ENCODE assay signal across 2 cellular contexts in genomic region chr4:53582194-53582593, GRCh38.
TF ChIP-seq lines count a peak whose summit lies in the region.

No MANE protein-coding gene starts in this region.

TF ChIP-seq in IMR-90, 13 proteins besides CTCF, POLR2A, EP300 and RAD21:
- no peak for TF ChIP-seq FOS (IDR thresholded peaks at IDR 0.05; ENCODE audit: low read depth, low read length)
- TF ChIP-seq SMC3 (IDR thresholded peaks at IDR 0.05; ENCODE audit: low read depth, low read length) = no peak
- no peak for TF ChIP-seq RCOR1 (IDR thresholded peaks at IDR 0.05; ENCODE audit: insufficient replicate concordance, low read length)
- TF ChIP-seq RFX5 (IDR thresholded peaks at IDR 0.05; ENCODE audit: low read depth, low read length) = no peak
- no peak for TF ChIP-seq NFE2L2 (IDR thresholded peaks at IDR 0.05; ENCODE audit: low read depth, low read length)
- TF ChIP-seq, protein P1, sequence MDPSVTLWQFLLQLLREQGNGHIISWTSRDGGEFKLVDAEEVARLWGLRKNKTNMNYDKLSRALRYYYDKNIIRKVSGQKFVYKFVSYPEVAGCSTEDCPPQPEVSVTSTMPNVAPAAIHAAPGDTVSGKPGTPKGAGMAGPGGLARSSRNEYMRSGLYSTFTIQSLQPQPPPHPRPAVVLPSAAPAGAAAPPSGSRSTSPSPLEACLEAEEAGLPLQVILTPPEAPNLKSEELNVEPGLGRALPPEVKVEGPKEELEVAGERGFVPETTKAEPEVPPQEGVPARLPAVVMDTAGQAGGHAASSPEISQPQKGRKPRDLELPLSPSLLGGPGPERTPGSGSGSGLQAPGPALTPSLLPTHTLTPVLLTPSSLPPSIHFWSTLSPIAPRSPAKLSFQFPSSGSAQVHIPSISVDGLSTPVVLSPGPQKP (IDR thresholded peaks at IDR 0.05; ENCODE audit: borderline replicate concordance, low read depth, low read length) = no peak
- no peak for TF ChIP-seq CHD1 (IDR thresholded peaks at IDR 0.05; ENCODE audit: low read depth, low read length)
- no peak for TF ChIP-seq MXI1 (IDR thresholded peaks at IDR 0.05; ENCODE audit: borderline replicate concordance, low read depth, low read length)
- TF ChIP-seq CEBPB (IDR thresholded peaks at IDR 0.05; ENCODE audit: low read depth, low read length) = no peak
- TF ChIP-seq MAZ (IDR thresholded peaks at IDR 0.05; ENCODE audit: borderline replicate concordance, low read depth, low read length) = no peak
- TF ChIP-seq USF2 (IDR thresholded peaks at IDR 0.05; ENCODE audit: low read depth, low read length) = no peak
- no peak for TF ChIP-seq MAFK (IDR thresholded peaks at IDR 0.05; ENCODE audit: low read depth, low read length)
- TF ChIP-seq BHLHE40 (IDR thresholded peaks at IDR 0.05; ENCODE audit: low read depth, low read length) = no peak

TF ChIP-seq in HepG2, 621 proteins besides CTCF, POLR2A, EP300 and RAD21 (continues in another document):
- no peak for TF ChIP-seq MED13 (CRISPR knock-in tag; IDR thresholded peaks at IDR 0.05)
- no peak for TF ChIP-seq KLF12 (CRISPR knock-in tag; IDR thresholded peaks at IDR 0.05; ENCODE audit: borderline replicate concordance)
- no peak for TF ChIP-seq ZNF7 (CRISPR knock-in tag; IDR thresholded peaks at IDR 0.05)
- TF ChIP-seq ZBTB7B (CRISPR knock-in tag; IDR thresholded peaks at IDR 0.05) = no peak
- no peak for TF ChIP-seq MXD4 (CRISPR knock-in tag; IDR thresholded peaks at IDR 0.05)
- no peak for TF ChIP-seq ZC3H4 (CRISPR knock-in tag; IDR thresholded peaks at IDR 0.05; ENCODE audit: borderline replicate concordance)
- no peak for TF ChIP-seq JUN (CRISPR knock-in tag; IDR thresholded peaks at IDR 0.05)
- no peak for TF ChIP-seq CBX5 (CRISPR knock-in tag; IDR thresholded peaks at IDR 0.05; ENCODE audit: borderline replicate concordance)
- no peak for TF ChIP-seq MYNN (CRISPR knock-in tag; IDR thresholded peaks at IDR 0.05; ENCODE audit: low read depth)
- TF ChIP-seq ZBTB37 (CRISPR knock-in tag; IDR thresholded peaks at IDR 0.05) = no peak
- TF ChIP-seq CENPX (CRISPR knock-in tag; IDR thresholded peaks at IDR 0.05) = no peak
- TF ChIP-seq GFI1 (CRISPR knock-in tag; IDR thresholded peaks at IDR 0.05; ENCODE audit: borderline replicate concordance) = no peak
- no peak for TF ChIP-seq ATAD3A (CRISPR knock-in tag; IDR thresholded peaks at IDR 0.05)
- no peak for TF ChIP-seq ZNF484 (CRISPR knock-in tag; IDR thresholded peaks at IDR 0.05; ENCODE audit: borderline replicate concordance, low read depth)
- TF ChIP-seq ELF1 (CRISPR knock-in tag; IDR thresholded peaks at IDR 0.05) = no peak
- TF ChIP-seq CAMTA2 (CRISPR knock-in tag; IDR thresholded peaks at IDR 0.05; ENCODE audit: borderline replicate concordance) = no peak
- TF ChIP-seq ZNF563 (CRISPR knock-in tag; IDR thresholded peaks at IDR 0.05) = no peak
- TF ChIP-seq, protein P2, sequence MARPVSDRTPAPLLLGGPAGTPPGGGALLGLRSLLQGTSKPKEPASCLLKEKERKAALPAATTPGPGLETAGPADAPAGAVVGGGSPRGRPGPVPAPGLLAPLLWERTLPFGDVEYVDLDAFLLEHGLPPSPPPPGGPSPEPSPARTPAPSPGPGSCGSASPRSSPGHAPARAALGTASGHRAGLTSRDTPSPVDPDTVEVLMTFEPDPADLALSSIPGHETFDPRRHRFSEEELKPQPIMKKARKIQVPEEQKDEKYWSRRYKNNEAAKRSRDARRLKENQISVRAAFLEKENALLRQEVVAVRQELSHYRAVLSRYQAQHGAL (CRISPR knock-in tag; IDR thresholded peaks at IDR 0.05; ENCODE audit: not compliant biosample characterization) = no peak
- TF ChIP-seq ZNF784 (CRISPR knock-in tag; IDR thresholded peaks at IDR 0.05; ENCODE audit: borderline replicate concordance) = no peak
- no peak for TF ChIP-seq HOXA7 (CRISPR knock-in tag; IDR thresholded peaks at IDR 0.05)
- TF ChIP-seq NCOA5 (CRISPR knock-in tag; IDR thresholded peaks at IDR 0.05) = no peak
- TF ChIP-seq, protein P3, sequence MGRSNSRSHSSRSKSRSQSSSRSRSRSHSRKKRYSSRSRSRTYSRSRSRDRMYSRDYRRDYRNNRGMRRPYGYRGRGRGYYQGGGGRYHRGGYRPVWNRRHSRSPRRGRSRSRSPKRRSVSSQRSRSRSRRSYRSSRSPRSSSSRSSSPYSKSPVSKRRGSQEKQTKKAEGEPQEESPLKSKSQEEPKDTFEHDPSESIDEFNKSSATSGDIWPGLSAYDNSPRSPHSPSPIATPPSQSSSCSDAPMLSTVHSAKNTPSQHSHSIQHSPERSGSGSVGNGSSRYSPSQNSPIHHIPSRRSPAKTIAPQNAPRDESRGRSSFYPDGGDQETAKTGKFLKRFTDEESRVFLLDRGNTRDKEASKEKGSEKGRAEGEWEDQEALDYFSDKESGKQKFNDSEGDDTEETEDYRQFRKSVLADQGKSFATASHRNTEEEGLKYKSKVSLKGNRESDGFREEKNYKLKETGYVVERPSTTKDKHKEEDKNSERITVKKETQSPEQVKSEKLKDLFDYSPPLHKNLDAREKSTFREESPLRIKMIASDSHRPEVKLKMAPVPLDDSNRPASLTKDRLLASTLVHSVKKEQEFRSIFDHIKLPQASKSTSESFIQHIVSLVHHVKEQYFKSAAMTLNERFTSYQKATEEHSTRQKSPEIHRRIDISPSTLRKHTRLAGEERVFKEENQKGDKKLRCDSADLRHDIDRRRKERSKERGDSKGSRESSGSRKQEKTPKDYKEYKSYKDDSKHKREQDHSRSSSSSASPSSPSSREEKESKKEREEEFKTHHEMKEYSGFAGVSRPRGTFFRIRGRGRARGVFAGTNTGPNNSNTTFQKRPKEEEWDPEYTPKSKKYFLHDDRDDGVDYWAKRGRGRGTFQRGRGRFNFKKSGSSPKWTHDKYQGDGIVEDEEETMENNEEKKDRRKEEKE (IDR thresholded peaks at IDR 0.05) = no peak
- no peak for TF ChIP-seq ZNF792 (CRISPR knock-in tag; IDR thresholded peaks at IDR 0.05)
- TF ChIP-seq ATF2 (CRISPR knock-in tag; IDR thresholded peaks at IDR 0.05) = no peak
- TF ChIP-seq, protein P4, sequence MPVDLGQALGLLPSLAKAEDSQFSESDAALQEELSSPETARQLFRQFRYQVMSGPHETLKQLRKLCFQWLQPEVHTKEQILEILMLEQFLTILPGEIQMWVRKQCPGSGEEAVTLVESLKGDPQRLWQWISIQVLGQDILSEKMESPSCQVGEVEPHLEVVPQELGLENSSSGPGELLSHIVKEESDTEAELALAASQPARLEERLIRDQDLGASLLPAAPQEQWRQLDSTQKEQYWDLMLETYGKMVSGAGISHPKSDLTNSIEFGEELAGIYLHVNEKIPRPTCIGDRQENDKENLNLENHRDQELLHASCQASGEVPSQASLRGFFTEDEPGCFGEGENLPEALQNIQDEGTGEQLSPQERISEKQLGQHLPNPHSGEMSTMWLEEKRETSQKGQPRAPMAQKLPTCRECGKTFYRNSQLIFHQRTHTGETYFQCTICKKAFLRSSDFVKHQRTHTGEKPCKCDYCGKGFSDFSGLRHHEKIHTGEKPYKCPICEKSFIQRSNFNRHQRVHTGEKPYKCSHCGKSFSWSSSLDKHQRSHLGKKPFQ (CRISPR knock-in tag; IDR thresholded peaks at IDR 0.05; ENCODE audit: insufficient replicate concordance) = no peak
- TF ChIP-seq, protein P5, sequence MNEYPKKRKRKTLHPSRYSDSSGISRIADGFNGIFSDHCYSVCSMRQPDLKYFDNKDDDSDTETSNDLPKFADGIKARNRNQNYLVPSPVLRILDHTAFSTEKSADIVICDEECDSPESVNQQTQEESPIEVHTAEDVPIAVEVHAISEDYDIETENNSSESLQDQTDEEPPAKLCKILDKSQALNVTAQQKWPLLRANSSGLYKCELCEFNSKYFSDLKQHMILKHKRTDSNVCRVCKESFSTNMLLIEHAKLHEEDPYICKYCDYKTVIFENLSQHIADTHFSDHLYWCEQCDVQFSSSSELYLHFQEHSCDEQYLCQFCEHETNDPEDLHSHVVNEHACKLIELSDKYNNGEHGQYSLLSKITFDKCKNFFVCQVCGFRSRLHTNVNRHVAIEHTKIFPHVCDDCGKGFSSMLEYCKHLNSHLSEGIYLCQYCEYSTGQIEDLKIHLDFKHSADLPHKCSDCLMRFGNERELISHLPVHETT (CRISPR knock-in tag; conservative IDR thresholded peaks at IDR 0.05) = no peak
- TF ChIP-seq ZNF660 (CRISPR knock-in tag; IDR thresholded peaks at IDR 0.05; ENCODE audit: borderline replicate concordance, low read depth) = no peak
- TF ChIP-seq TP53 (CRISPR knock-in tag; conservative IDR thresholded peaks at IDR 0.05) = no peak
- TF ChIP-seq, protein P6, sequence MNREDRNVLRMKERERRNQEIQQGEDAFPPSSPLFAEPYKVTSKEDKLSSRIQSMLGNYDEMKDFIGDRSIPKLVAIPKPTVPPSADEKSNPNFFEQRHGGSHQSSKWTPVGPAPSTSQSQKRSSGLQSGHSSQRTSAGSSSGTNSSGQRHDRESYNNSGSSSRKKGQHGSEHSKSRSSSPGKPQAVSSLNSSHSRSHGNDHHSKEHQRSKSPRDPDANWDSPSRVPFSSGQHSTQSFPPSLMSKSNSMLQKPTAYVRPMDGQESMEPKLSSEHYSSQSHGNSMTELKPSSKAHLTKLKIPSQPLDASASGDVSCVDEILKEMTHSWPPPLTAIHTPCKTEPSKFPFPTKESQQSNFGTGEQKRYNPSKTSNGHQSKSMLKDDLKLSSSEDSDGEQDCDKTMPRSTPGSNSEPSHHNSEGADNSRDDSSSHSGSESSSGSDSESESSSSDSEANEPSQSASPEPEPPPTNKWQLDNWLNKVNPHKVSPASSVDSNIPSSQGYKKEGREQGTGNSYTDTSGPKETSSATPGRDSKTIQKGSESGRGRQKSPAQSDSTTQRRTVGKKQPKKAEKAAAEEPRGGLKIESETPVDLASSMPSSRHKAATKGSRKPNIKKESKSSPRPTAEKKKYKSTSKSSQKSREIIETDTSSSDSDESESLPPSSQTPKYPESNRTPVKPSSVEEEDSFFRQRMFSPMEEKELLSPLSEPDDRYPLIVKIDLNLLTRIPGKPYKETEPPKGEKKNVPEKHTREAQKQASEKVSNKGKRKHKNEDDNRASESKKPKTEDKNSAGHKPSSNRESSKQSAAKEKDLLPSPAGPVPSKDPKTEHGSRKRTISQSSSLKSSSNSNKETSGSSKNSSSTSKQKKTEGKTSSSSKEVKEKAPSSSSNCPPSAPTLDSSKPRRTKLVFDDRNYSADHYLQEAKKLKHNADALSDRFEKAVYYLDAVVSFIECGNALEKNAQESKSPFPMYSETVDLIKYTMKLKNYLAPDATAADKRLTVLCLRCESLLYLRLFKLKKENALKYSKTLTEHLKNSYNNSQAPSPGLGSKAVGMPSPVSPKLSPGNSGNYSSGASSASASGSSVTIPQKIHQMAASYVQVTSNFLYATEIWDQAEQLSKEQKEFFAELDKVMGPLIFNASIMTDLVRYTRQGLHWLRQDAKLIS (CRISPR knock-in tag; IDR thresholded peaks at IDR 0.05) = no peak
- no peak for TF ChIP-seq ZNF557 (CRISPR knock-in tag; IDR thresholded peaks at IDR 0.05)
- TF ChIP-seq NFKB2 (CRISPR knock-in tag; IDR thresholded peaks at IDR 0.05; ENCODE audit: borderline replicate concordance) = no peak
- TF ChIP-seq, protein P7, sequence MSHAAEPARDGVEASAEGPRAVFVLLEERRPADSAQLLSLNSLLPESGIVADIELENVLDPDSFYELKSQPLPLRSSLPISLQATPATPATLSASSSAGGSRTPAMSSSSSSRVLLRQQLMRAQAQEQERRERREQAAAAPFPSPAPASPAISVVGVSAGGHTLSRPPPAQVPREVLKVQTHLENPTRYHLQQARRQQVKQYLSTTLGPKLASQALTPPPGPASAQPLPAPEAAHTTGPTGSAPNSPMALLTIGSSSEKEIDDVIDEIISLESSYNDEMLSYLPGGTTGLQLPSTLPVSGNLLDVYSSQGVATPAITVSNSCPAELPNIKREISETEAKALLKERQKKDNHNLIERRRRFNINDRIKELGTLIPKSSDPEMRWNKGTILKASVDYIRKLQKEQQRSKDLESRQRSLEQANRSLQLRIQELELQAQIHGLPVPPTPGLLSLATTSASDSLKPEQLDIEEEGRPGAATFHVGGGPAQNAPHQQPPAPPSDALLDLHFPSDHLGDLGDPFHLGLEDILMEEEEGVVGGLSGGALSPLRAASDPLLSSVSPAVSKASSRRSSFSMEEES (CRISPR knock-in tag; IDR thresholded peaks at IDR 0.05) = peak; percentile 50; the same call in 1 of the 2 replicates
- no peak for TF ChIP-seq ZNF138 (CRISPR knock-in tag; IDR thresholded peaks at IDR 0.05; ENCODE audit: low read depth)
- no peak for TF ChIP-seq DZIP1 (CRISPR knock-in tag; IDR thresholded peaks at IDR 0.05)
